In genomic region chr7:123533553-123533917, GRCh38 we compare ENCODE assay signal across 9 cellular contexts. TPM values are rescaled to one million over a fixed set of nuclear protein-coding genes. Genes with fewer than 3 reads are reported as not detected.
A peak's percentile ranks its signal among the peaks of the same experiment; 100 is the strongest.
DNase-seq lines count a peak whose midpoint lies in the region; ATAC-seq, FAIRE-seq and TF ChIP-seq lines count a peak whose summit lies in the region.
"Had no signal": no experiment of that assay in that cellular context is flagged by ENCODE, and none has a peak within 500 bp of the region (broad histone marks: within the 10 kb centered on the region; RNA-seq: fewer than 3 reads in every experiment).

No MANE protein-coding gene starts in this region.

- CTCF ChIA-PET in MCF 10A (lab: Yijun Ruan, JAX) = interaction anchor here (0.6 to 3.0 kb wide), 3 partner anchors 39 to 227 kb away, joined by 3 to 41 read pairs (median 10); no protein-coding TSS in a partner anchor

- H3K4me2 ChIP-seq in neuronal stem cell (ENCODE audit: insufficient read depth, low read length, poor library complexity, severe bottlenecking) = no peak overlapping the region

- no peak overlapping the region for H3K18ac ChIP-seq in neuronal stem cell (ENCODE audit: low read length)

- H3K4me1 Mint-ChIP-seq in MCF 10A (ENCODE audit: insufficient read depth, unreplicated experiment) = peaks cover 21% of the 10 kb centered on the region
- H3K4me1 Mint-ChIP-seq in naive thymus-derived CD8-positive, alpha-beta T cell = peaks cover 10 to 34% (median 24%) of the 10 kb centered on the region in 4 donors

- H3K9me3 ChIP-seq in BE2C (no peaks in the 10 kb centered on the region), HUES6 (ENCODE audit: control insufficient read depth, insufficient read depth, low read depth, low read length) (no peaks in the 10 kb centered on the region), neuronal stem cell (replicated peaks in 1 of 2; ENCODE audit: control insufficient read depth in 2 of 2, insufficient read depth in 1 of 2, low read depth in 1 of 2, low read length in 2 of 2) (no peaks in the 10 kb centered on the region)
- H3K9me3 ChIP-seq: sigmoid colon had no signal

- POLR2A ChIA-PET in MCF 10A (lab: Yijun Ruan, JAX) = interaction anchor here (0.7 to 3.0 kb wide), 4 partner anchors 24 to 216 kb away, joined by 3 to 28 read pairs (median 5); partner anchors contain the start of gene NDUFA5
- POLR2A ChIA-PET in naive thymus-derived CD8-positive, alpha-beta T cell (lab: Charles Lee) = interaction anchor here (0.9 to 3.0 kb wide), 2 partner anchors 23 to 215 kb away, joined by 5 to 37 read pairs; partner anchors contain the start of genes NDUFA5 and WASL

- no peak for ATAC-seq in naive thymus-derived CD8-positive, alpha-beta T cell

- H2AFZ ChIP-seq in neuronal stem cell (ENCODE audit: low read length) = no peak overlapping the region

- FAIRE-seq in frontal cortex (lab: Jason Lieb, UNC) = no peak

- BruUV-seq in MCF 10A (replicated peaks; lab: Mats Ljungman, UMichigan) = no TSS peak

- H2BK5ac ChIP-seq in neuronal stem cell (ENCODE audit: low read length) = no peak overlapping the region

- H3K27me3 ChIP-seq in BE2C (no peaks in the 10 kb centered on the region; the same call in 1 of the 2 replicates), HUES6 (ENCODE audit: control insufficient read depth, insufficient read depth, low read length) (peaks cover 18% of the 10 kb centered on the region), neuronal stem cell (ENCODE audit: control insufficient read depth in 3 of 3, insufficient read depth in 3 of 3, low read depth in 1 of 3, low read length in 3 of 3) (no peaks in the 10 kb centered on the region)
- H3K27me3 ChIP-seq: sigmoid colon had no signal

- H3K4ac ChIP-seq in neuronal stem cell (ENCODE audit: low read length) = no peak overlapping the region

- no peak overlapping the region for H3K23ac ChIP-seq in neuronal stem cell (ENCODE audit: low read depth, low read length, poor library complexity)

- H4K8ac ChIP-seq in neuronal stem cell (ENCODE audit: low read depth, low read length) = no peak overlapping the region

- H3K36me3 Mint-ChIP-seq in MCF 10A (ENCODE audit: insufficient read depth, unreplicated experiment) = peaks cover 11% of the 10 kb centered on the region
- H3K36me3 Mint-ChIP-seq in naive thymus-derived CD8-positive, alpha-beta T cell = no peaks in the 10 kb centered on the region

- H2BK120ac ChIP-seq in neuronal stem cell (ENCODE audit: low read depth, low read length) = no peak overlapping the region

- H2BK12ac ChIP-seq in neuronal stem cell (ENCODE audit: low read length) = no peak overlapping the region

- no CpG with 5 or more reads among the region's 3 CpGs for WGBS in neuronal stem cell (ENCODE audit: extremely low coverage in 2 of 2, insufficient read length in 2 of 2, insufficient replicate concordance in 1 of 2), 2 donors

- H3K4me3 ChIP-seq in BE2C (ENCODE audit: low read depth, low read length) (peak overlapping the region; percentile 68), HUES6 (ENCODE audit: low read depth, low read length) (peak overlapping the region; percentile 80), neuronal stem cell (ENCODE audit: low read length in 2 of 2) (no peak overlapping the region)

- no peak overlapping the region for H4K91ac ChIP-seq in neuronal stem cell (ENCODE audit: low read depth, low read length, poor library complexity)

- H3K9ac ChIP-seq in HUES6 (ENCODE audit: low read length) (no peak overlapping the region), neuronal stem cell (ENCODE audit: low read depth, low read length, poor library complexity) (no peak overlapping the region)

- H3K79me1 ChIP-seq in neuronal stem cell (ENCODE audit: low read depth, low read length) = no peaks in the 10 kb centered on the region

- peak overlapping the region; percentile 43 for H3K27ac Mint-ChIP-seq in MCF 10A (ENCODE audit: low read depth, unreplicated experiment)
- peak overlapping the region in 1 of 10 donors; percentile 92 for H3K27ac Mint-ChIP-seq in naive thymus-derived CD8-positive, alpha-beta T cell

- H2BK15ac ChIP-seq in neuronal stem cell (ENCODE audit: low read length) = no peak overlapping the region

- H3K4me1 ChIP-seq in BE2C = peaks cover under 1% of the 10 kb centered on the region
- H3K4me1 ChIP-seq in HUES6 (ENCODE audit: control insufficient read depth, insufficient read depth, low read length) = peaks cover 4% of the 10 kb centered on the region
- peaks cover 0 to 1% of the 10 kb centered on the region in 2 donors for H3K4me1 ChIP-seq in neuronal stem cell (ENCODE audit: control insufficient read depth in 2 of 2, insufficient read depth in 1 of 2, low read depth in 1 of 2, low read length in 2 of 2)

- peak overlapping the region; percentile 75 for H3K4me3 Mint-ChIP-seq in MCF 10A (ENCODE audit: unreplicated experiment)
- peak overlapping the region; percentile 72 to 96 (median 90) for H3K4me3 Mint-ChIP-seq in naive thymus-derived CD8-positive, alpha-beta T cell

- H3K14ac ChIP-seq in neuronal stem cell (ENCODE audit: low read length) = no peak overlapping the region

- no peaks in the 10 kb centered on the region for H3K9me3 Mint-ChIP-seq in MCF 10A (ENCODE audit: unreplicated experiment)
- H3K9me3 Mint-ChIP-seq in naive thymus-derived CD8-positive, alpha-beta T cell = no peaks in the 10 kb centered on the region

- no peak for TF ChIP-seq CTCF in BE2C (IDR thresholded peaks at IDR 0.05; ENCODE audit: low read depth, low read length)
- TF ChIP-seq CTCF in MCF 10A (IDR thresholded peaks at IDR 0.05; ENCODE audit: unreplicated experiment) = no peak

- no peak overlapping the region for H2AK5ac ChIP-seq in neuronal stem cell (ENCODE audit: low read depth, low read length)

- H3K27ac ChIP-seq in HUES6 (ENCODE audit: low read depth, low read length) = no peak overlapping the region
- H3K27ac ChIP-seq in neuronal stem cell (replicated peaks; ENCODE audit: low read length) = no peak overlapping the region

- intact Hi-C loops in MCF 10A (cut with micrococcal nuclease) = no loop called here
- intact Hi-C loops in posterior vena cava (cut with DNase I) = no loop called here

- DNase-seq in BE2C = no peak
- no peak for DNase-seq in MCF 10A (ENCODE audit: unreplicated experiment)
- DNase-seq in naive thymus-derived CD8-positive, alpha-beta T cell = no peak
- DNase-seq in frontal cortex (ENCODE audit: low spot score in 2 of 2) = no peak
- no peak for DNase-seq in anterior cingulate cortex (lab: John Stamatoyannopoulos, UW)
- no peak for DNase-seq in posterior vena cava (ENCODE audit: low spot score)
- DNase-seq in neuronal stem cell (ENCODE audit: low spot score) = no peak
- DNase-seq: sigmoid colon had no signal

- peaks cover 22% of the 10 kb centered on the region for H3K27me3 Mint-ChIP-seq in MCF 10A (ENCODE audit: insufficient read depth, unreplicated experiment)
- H3K27me3 Mint-ChIP-seq in naive thymus-derived CD8-positive, alpha-beta T cell = peaks cover 7 to 19% (median 9%) of the 10 kb centered on the region in 5 donors

- H3K36me3 ChIP-seq in BE2C = no peaks in the 10 kb centered on the region
- H3K36me3 ChIP-seq in HUES6 (ENCODE audit: control insufficient read depth, insufficient read depth, low read length) = no peaks in the 10 kb centered on the region
- H3K36me3 ChIP-seq in neuronal stem cell (replicated peaks in 1 of 2; ENCODE audit: control insufficient read depth in 2 of 2, insufficient read depth in 2 of 2, low read length in 2 of 2) = no peaks in the 10 kb centered on the region
- H3K36me3 ChIP-seq: sigmoid colon had no signal

RNA-seq across cellular contexts. Expression of gene IQUB, which starts 0.9 kb away (rescaled TPM):
- not detected for polyA plus RNA-seq in BE2C (2012; ENCODE audit: insufficient read depth, insufficient read length, low read depth)
- total RNA-seq in MCF 10A (2022) (0.16 and 0.17 TPM in 2 replicates), frontal cortex (2.0 TPM), posterior vena cava (1 to 10 TPM in 1 of 2 donors, under 1 TPM in 1; 0.97 to 1.0 TPM)
- under 1 TPM in 1 of 2 experiments, not detected in 1; 0.16 TPM for total RNA-seq in naive thymus-derived CD8-positive, alpha-beta T cell
- under 1 TPM in 1 of 3 donors, not detected in 2; 0.08 TPM for polyA plus RNA-seq in naive thymus-derived CD8-positive, alpha-beta T cell
- polyA plus RNA-seq in neuronal stem cell (2013, experiment 1 of 2) = 0.57 TPM
- 0.58 TPM for polyA plus RNA-seq in neuronal stem cell (2013, experiment 2 of 2)

RNA-seq across cellular contexts. Expression of gene NDUFA5, which starts 24.1 kb away (rescaled TPM):
- 135 TPM for polyA plus RNA-seq in BE2C (2012; ENCODE audit: insufficient read depth, insufficient read length, low read depth)
- total RNA-seq in MCF 10A (2022) (71.9 and 72.8 TPM in 2 replicates), frontal cortex (125 TPM), posterior vena cava (10 to 100 TPM; 84.8 to 85.7 TPM)
- total RNA-seq in naive thymus-derived CD8-positive, alpha-beta T cell = 10 to 100 TPM; 65.3 to 72.6 TPM
- polyA plus RNA-seq in naive thymus-derived CD8-positive, alpha-beta T cell = 10 to 100 TPM; 65.0 to 92.8 (median 87.5) TPM
- 69.3 TPM for polyA plus RNA-seq in neuronal stem cell (2013, experiment 1 of 2)
- 71.5 TPM for polyA plus RNA-seq in neuronal stem cell (2013, experiment 2 of 2)

Comparison
In these comparisons a context has a peak if more than half of its experiments do, and no peak if none do; other contexts are left out.
1. H3K4me3 ChIP-seq: peak in BE2C (single experiment) and HUES6 (single experiment); none in neuronal stem cell (0 of 2).